Comparison of ENCODE assay signal across 1 cellular context in genomic region chr4:123856689-123857545, GRCh38.
TF ChIP-seq lines count a peak whose summit lies in the region.

No MANE protein-coding gene starts in this region.

TF ChIP-seq in HepG2, 621 proteins besides CTCF, POLR2A, EP300 and RAD21 (continued from another document and continues in another):
- TF ChIP-seq ZBTB1 (CRISPR knock-in tag; IDR thresholded peaks at IDR 0.05; ENCODE audit: borderline replicate concordance) = no peak
- no peak for TF ChIP-seq KLF9 (CRISPR knock-in tag; IDR thresholded peaks at IDR 0.05; ENCODE audit: low read depth)
- no peak for TF ChIP-seq GRHL1 (CRISPR knock-in tag; conservative IDR thresholded peaks at IDR 0.05)
- no peak for TF ChIP-seq DNMT1 (CRISPR knock-in tag; IDR thresholded peaks at IDR 0.05)
- TF ChIP-seq HNF4G (IDR thresholded peaks at IDR 0.05; ENCODE audit: borderline replicate concordance, low read depth, low read length) = peak; percentile 43; the same call in 1 of the 2 replicates
- TF ChIP-seq HNF4G (CRISPR knock-in tag; IDR thresholded peaks at IDR 0.05; ENCODE audit: borderline replicate concordance, low read depth) = peak; percentile 38; the same call in 1 of the 2 replicates
- 0 out of 2 replicates have a peak, but pooled peaks have one; percentile 28 for TF ChIP-seq ZFP37 (CRISPR knock-in tag; IDR thresholded peaks at IDR 0.05; ENCODE audit: borderline replicate concordance)
- TF ChIP-seq ZSCAN25 (CRISPR knock-in tag; IDR thresholded peaks at IDR 0.05) = no peak
- TF ChIP-seq ZNF292 (CRISPR knock-in tag; IDR thresholded peaks at IDR 0.05; ENCODE audit: borderline replicate concordance, low read depth) = peak; percentile 83; the same call in 1 of the 2 replicates
- TF ChIP-seq HBP1 (CRISPR knock-in tag; IDR thresholded peaks at IDR 0.05; ENCODE audit: low read depth) = no peak
- TF ChIP-seq HMGXB3 (CRISPR knock-in tag; IDR thresholded peaks at IDR 0.05; ENCODE audit: borderline replicate concordance) = no peak
- TF ChIP-seq PAXIP1 (CRISPR knock-in tag; conservative IDR thresholded peaks at IDR 0.05) = peak; percentile 98
- no peak for TF ChIP-seq ZNF672 (CRISPR knock-in tag; IDR thresholded peaks at IDR 0.05)
- no peak for TF ChIP-seq ZNF704 (CRISPR knock-in tag; IDR thresholded peaks at IDR 0.05; ENCODE audit: borderline replicate concordance)
- TF ChIP-seq ZNF605 (CRISPR knock-in tag; IDR thresholded peaks at IDR 0.05) = no peak
- no peak for TF ChIP-seq TFDP2 (CRISPR knock-in tag; IDR thresholded peaks at IDR 0.05)
- no peak for TF ChIP-seq MAFG (CRISPR knock-in tag; IDR thresholded peaks at IDR 0.05)
- TF ChIP-seq ZSCAN21 (CRISPR knock-in tag; IDR thresholded peaks at IDR 0.05; ENCODE audit: borderline replicate concordance) = no peak
- no peak for TF ChIP-seq ARID2 (CRISPR knock-in tag; IDR thresholded peaks at IDR 0.05; ENCODE audit: borderline replicate concordance)
- no peak for TF ChIP-seq IKZF1 (IDR thresholded peaks at IDR 0.05)
- no peak for TF ChIP-seq ZNF225 (CRISPR knock-in tag; IDR thresholded peaks at IDR 0.05)
- TF ChIP-seq DR1 (CRISPR knock-in tag; IDR thresholded peaks at IDR 0.05) = no peak
- no peak for TF ChIP-seq ZNF747 (CRISPR knock-in tag; IDR thresholded peaks at IDR 0.05; ENCODE audit: borderline replicate concordance)
- TF ChIP-seq AHDC1 (CRISPR knock-in tag; IDR thresholded peaks at IDR 0.05; ENCODE audit: borderline replicate concordance) = peak; percentile 98
- TF ChIP-seq ZNF75D (CRISPR knock-in tag; IDR thresholded peaks at IDR 0.05; ENCODE audit: borderline replicate concordance) = no peak
- no peak; the same call in 1 of the 2 replicates for TF ChIP-seq SSRP1 (CRISPR knock-in tag; IDR thresholded peaks at IDR 0.05)
- no peak for TF ChIP-seq JUND (CRISPR knock-in tag; IDR thresholded peaks at IDR 0.05)
- peak; percentile 97 for TF ChIP-seq TCF7 (IDR thresholded peaks at IDR 0.05; ENCODE audit: low read depth)
- TF ChIP-seq ZNF34 (CRISPR knock-in tag; IDR thresholded peaks at IDR 0.05; ENCODE audit: borderline replicate concordance) = no peak
- peak; percentile 40; the same call in 1 of the 2 replicates for TF ChIP-seq PHF8 (CRISPR knock-in tag; IDR thresholded peaks at IDR 0.05)
- TF ChIP-seq ZNF414 (CRISPR knock-in tag; IDR thresholded peaks at IDR 0.05) = no peak
- TF ChIP-seq ZNF30 (CRISPR knock-in tag; IDR thresholded peaks at IDR 0.05) = no peak
- TF ChIP-seq ZFYVE20 (CRISPR knock-in tag; IDR thresholded peaks at IDR 0.05; ENCODE audit: borderline replicate concordance, low read depth) = no peak
- no peak for TF ChIP-seq GMEB2 (CRISPR knock-in tag; IDR thresholded peaks at IDR 0.05; ENCODE audit: low read depth)
- peak; percentile 36; the same call in 1 of the 2 replicates for TF ChIP-seq THAP11 (CRISPR knock-in tag; IDR thresholded peaks at IDR 0.05)
- TF ChIP-seq ZNF296 (CRISPR knock-in tag; conservative IDR thresholded peaks at IDR 0.05) = no peak
- peak; percentile 46; the same call in 1 of the 2 replicates for TF ChIP-seq ESRRA (CRISPR knock-in tag; IDR thresholded peaks at IDR 0.05; ENCODE audit: low read depth)
- TF ChIP-seq ZNF10 (CRISPR knock-in tag; IDR thresholded peaks at IDR 0.05; ENCODE audit: borderline replicate concordance, low read depth) = no peak
- no peak for TF ChIP-seq MAFK (conservative IDR thresholded peaks at IDR 0.05 in 1 of 2, IDR thresholded peaks at IDR 0.05 in 1 of 2; ENCODE audit: low read length in 2 of 2)
- no peak for TF ChIP-seq RFX1 (IDR thresholded peaks at IDR 0.05)
